In the genomic region with DNA sequence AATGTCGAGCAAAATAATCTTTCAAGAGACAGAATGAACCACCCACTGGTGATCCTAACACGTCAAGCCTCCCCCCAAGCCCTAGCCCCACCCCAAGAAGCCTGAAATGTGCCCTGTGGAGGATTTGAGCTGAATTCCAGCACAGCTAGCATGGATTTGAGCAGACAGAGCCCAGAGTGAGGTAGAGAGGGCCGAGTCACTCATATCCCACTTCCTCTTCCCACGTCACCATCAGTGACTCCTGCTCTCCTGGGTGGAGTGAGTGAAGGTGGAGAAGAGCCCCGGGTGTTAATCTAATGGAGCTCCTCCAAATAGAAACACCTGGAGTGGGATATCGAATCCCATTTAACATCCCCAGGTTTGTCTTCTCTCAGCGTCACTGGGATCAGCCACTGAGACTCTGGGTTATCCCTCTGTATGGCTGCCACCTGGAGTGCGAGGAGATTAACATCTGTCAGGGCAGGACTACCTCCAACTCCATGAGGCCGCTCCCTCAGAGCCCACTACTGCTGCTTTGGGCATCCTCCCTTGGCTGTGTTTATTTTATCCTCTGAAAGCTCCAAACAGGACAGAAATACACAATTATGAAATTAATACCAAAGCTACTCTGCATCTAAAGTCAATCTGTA, we compare ENCODE assay signal across 20 cellular contexts.
A peak's percentile ranks its signal among the peaks of the same experiment; 100 is the strongest.
DNase-seq lines count a peak whose midpoint lies in the region; ATAC-seq, FAIRE-seq and TF ChIP-seq lines count a peak whose summit lies in the region.
"Had no signal": no experiment of that assay in that cellular context is flagged by ENCODE, and none has a peak within 500 bp of the region (broad histone marks: within the 10 kb centered on the region; RNA-seq: fewer than 3 reads in every experiment).

No MANE protein-coding gene starts in this region.

- FAIRE-seq in RCC 7860 (lab: Jason Lieb, UNC), result no peak
- FAIRE-seq: GM12892, GM19239 had no signal

- H3K36me3 Mint-ChIP-seq in stimulated activated memory B cell treated with anti-CD40 and anti-IgM and Interleukin-4, amounts not matched to agents 10 μg/mL and 1 μg/mL and 100 μg/mL, for 72 hours, result no peaks in the 10 kb centered on the region

- H3K4me3 ChIP-seq in H7 (ENCODE audit: insufficient read depth, low read depth, low read length), result no peak overlapping the region
- no peak overlapping the region for H3K4me3 ChIP-seq in epithelial cell of esophagus (ENCODE audit: low read length)
- H3K4me3 ChIP-seq: MG63 had no signal

- H3K27me3 ChIP-seq in H7 (ENCODE audit: control insufficient read depth, insufficient read depth, low read length), result no peaks in the 10 kb centered on the region

- DNase-seq in NCI-H82 (lab: John Stamatoyannopoulos, UW) (peak; percentile 11), NCI-H82 treated with DMSO at 0.1 percent for 48 hours (lab: John Stamatoyannopoulos, UW; ENCODE audit: unreplicated experiment) (no peak), H7 (peak; percentile 31), epithelial cell of esophagus (ENCODE audit: low read depth) (peak; percentile 21), RCC 7860 (ENCODE audit: low spot score) (no peak)
- DNase-seq in activated naive CD4-positive, alpha-beta T cell treated with anti-CD3 and anti-CD28 coated beads, Interleukin-2, amount 50 U/mL, for 16 hours, result no peak
- DNase-seq: CD4-positive, alpha-beta T cell; DMS153; HFFc6; MG63; NCI-H1436; NCI-H2029 treated with DMSO at 0.1 percent for 48 hours; NCI-H2227 treated with DMSO at 0.1 percent for 48 hours; NCI-H526 treated with DMSO at 0.1 percent for 48 hours; SIG-M5; T-helper 17 cell had no signal

- no peak for TF ChIP-seq CTCF in epithelial cell of esophagus (IDR thresholded peaks at IDR 0.05; ENCODE audit: insufficient read depth, low read depth, low read length, missing control alignments)

- peak; percentile 12 for ATAC-seq in stimulated activated memory B cell treated with anti-CD40 and anti-IgM and Interleukin-4, amounts not matched to agents 10 μg/mL and 1 μg/mL and 100 μg/mL, for 72 hours
- ATAC-seq: T-helper 17 cell had no signal

- no peaks in the 10 kb centered on the region for H3K4me1 Mint-ChIP-seq in stimulated activated memory B cell treated with anti-CD40 and anti-IgM and Interleukin-4, amounts not matched to agents 10 μg/mL and 1 μg/mL and 100 μg/mL, for 72 hours
- H3K4me1 Mint-ChIP-seq: B cell, T-helper 17 cell had no signal

- H3K4me3 Mint-ChIP-seq in stimulated activated memory B cell treated with anti-CD40 and anti-IgM and Interleukin-4, amounts not matched to agents 10 μg/mL and 1 μg/mL and 100 μg/mL, for 72 hours, result no peak overlapping the region
- H3K4me3 Mint-ChIP-seq: B cell; CD4-positive, alpha-beta T cell; HFFc6; T-helper 17 cell had no signal

- no peak overlapping the region for H3K27ac Mint-ChIP-seq in stimulated activated memory B cell treated with anti-CD40 and anti-IgM and Interleukin-4, amounts not matched to agents 10 μg/mL and 1 μg/mL and 100 μg/mL, for 72 hours
- H3K27ac Mint-ChIP-seq: B cell; CD4-positive, alpha-beta T cell; HFFc6; T-helper 17 cell had no signal

- peaks cover 8% of the 10 kb centered on the region for H3K27me3 Mint-ChIP-seq in stimulated activated memory B cell treated with anti-CD40 and anti-IgM and Interleukin-4, amounts not matched to agents 10 μg/mL and 1 μg/mL and 100 μg/mL, for 72 hours

- H3K9me3 Mint-ChIP-seq in stimulated activated memory B cell treated with anti-CD40 and anti-IgM and Interleukin-4, amounts not matched to agents 10 μg/mL and 1 μg/mL and 100 μg/mL, for 72 hours, result no peaks in the 10 kb centered on the region
- H3K9me3 Mint-ChIP-seq: CD4-positive, alpha-beta T cell; HFFc6 had no signal

- H3K36me3 ChIP-seq in H7 (replicated peaks; ENCODE audit: control insufficient read depth, insufficient read depth, low read length), result no peaks in the 10 kb centered on the region
- H3K36me3 ChIP-seq: MG63 had no signal

Comparison
In these comparisons a context has a peak if more than half of its experiments do, and no peak if none do; other contexts are left out.
1. DNase-seq: peak in NCI-H82 (single experiment), H7 (single experiment) and epithelial cell of esophagus (single experiment); none in NCI-H82 treated with DMSO at 0.1 percent for 48 hours (single experiment), activated naive CD4-positive, alpha-beta T cell treated with anti-CD3 and anti-CD28 coated beads, Interleukin-2, amount 50 U/mL, for 16 hours (single experiment) and RCC 7860 (single experiment).